In genomic region chr7:120256719-120257118, GRCh38 we compare ENCODE assay signal across 20 cellular contexts. TPM values are rescaled to one million over a fixed set of nuclear protein-coding genes. Genes with fewer than 3 reads are reported as not detected.
A peak's percentile ranks its signal among the peaks of the same experiment; 100 is the strongest.
DNase-seq lines count a peak whose midpoint lies in the region; ATAC-seq and TF ChIP-seq lines count a peak whose summit lies in the region.
"Had no signal": no experiment of that assay in that cellular context is flagged by ENCODE, and none has a peak within 500 bp of the region (broad histone marks: within the 10 kb centered on the region; RNA-seq: fewer than 3 reads in every experiment).

No MANE protein-coding gene starts in this region.

- no peak overlapping the region for H2AFZ ChIP-seq in H9 (ENCODE audit: low read length)

- no peak overlapping the region for H3K4me2 ChIP-seq in H9 (ENCODE audit: insufficient read depth, insufficient read length, low read length)
- H3K4me2 ChIP-seq in mesendoderm (ENCODE audit: low read length) = no peak overlapping the region

- H4K8ac ChIP-seq in H9 (replicated peaks; ENCODE audit: insufficient read length, low read depth, low read length) (no peak overlapping the region), mesendoderm (ENCODE audit: low read depth, low read length) (no peak overlapping the region)

- no peak overlapping the region for H3K14ac ChIP-seq in H9 (ENCODE audit: insufficient read depth, low read length)

- H3K23ac ChIP-seq in H9 (ENCODE audit: insufficient read length, low read depth, low read length) (no peak overlapping the region), mesendoderm (ENCODE audit: low read length) (no peak overlapping the region)

- H3K79me2 ChIP-seq in H9 (ENCODE audit: insufficient read depth, low read length) (no peaks in the 10 kb centered on the region), mesendoderm (ENCODE audit: control insufficient read depth, insufficient read depth, low read length) (no peaks in the 10 kb centered on the region)

- no peak overlapping the region for H2AK5ac ChIP-seq in H9 (ENCODE audit: insufficient read length, low read length)
- H2AK5ac ChIP-seq in mesendoderm (ENCODE audit: low read length) = no peak overlapping the region

- H2BK5ac ChIP-seq in H9 (ENCODE audit: insufficient read length, low read length) (no peak overlapping the region), mesendoderm (ENCODE audit: low read length) (no peak overlapping the region)

- peaks cover 17% of the 10 kb centered on the region for H3K9me3 ChIP-seq in H9 (ENCODE audit: control insufficient read depth, low read depth, low read length)
- H3K9me3 ChIP-seq: Caco-2 had no signal

- H3K4me3 ChIP-seq in mesendoderm (ENCODE audit: low read length) = no peak overlapping the region

- H3K9me3 Mint-ChIP-seq in H9 (peaks cover 32 to 38% of the 10 kb centered on the region in 2 experiments), WTC11 (peaks cover 43% of the 10 kb centered on the region)

- no peaks in the 10 kb centered on the region for H3K36me3 ChIP-seq in mesendoderm (ENCODE audit: control insufficient read depth, insufficient read depth, low read length)

- H3K79me1 ChIP-seq in H9 (ENCODE audit: insufficient read depth, low read depth, low read length, poor library complexity, severe bottlenecking) = no peaks in the 10 kb centered on the region
- no peaks in the 10 kb centered on the region for H3K79me1 ChIP-seq in mesendoderm (ENCODE audit: low read length)

- H3K56ac ChIP-seq in H9 (ENCODE audit: insufficient read length, low read depth, low read length) = no peak overlapping the region
- H3K56ac ChIP-seq in mesendoderm (ENCODE audit: low read length) = no peak overlapping the region

- DNase-seq in H9 (no peak), NCI-H526 (lab: John Stamatoyannopoulos, UW) (peak; percentile 41 to 59), WTC11 (ENCODE audit: low spot score) (no peak), mesendoderm (peak; percentile 10), germinal center (ENCODE audit: low spot score) (no peak), GF-D8 (lab: John Stamatoyannopoulos, UW) (no peak), NCI-H187 treated with DMSO at 0.1 percent for 48 hours (lab: John Stamatoyannopoulos, UW) (no peak)
- no peak for DNase-seq in activated CD4-positive, CD25-positive, alpha-beta regulatory T cell (lab: John Stamatoyannopoulos, UW)
- DNase-seq: C1 segment of cervical spinal cord; Caco-2; CD4-positive, CD25-positive, alpha-beta regulatory T cell; CD8-positive, alpha-beta T cell; DMS153; DND-41; GDM1; GOT3; H7 had no signal

- peak overlapping the region in 2 of 3 experiments; percentile 46 to 54; a peak in 4 of 7 replicates for H3K27ac Mint-ChIP-seq in H9
- H3K27ac Mint-ChIP-seq in WTC11 = peak overlapping the region; percentile 59
- H3K27ac Mint-ChIP-seq: CD4-positive, CD25-positive, alpha-beta regulatory T cell; CD8-positive, alpha-beta T cell had no signal

- H4K20me1 ChIP-seq in H9 (ENCODE audit: control insufficient read depth, insufficient read depth, insufficient read length) = no peaks in the 10 kb centered on the region

- H3K18ac ChIP-seq in H9 (ENCODE audit: insufficient read length, low read depth, low read length) (no peak overlapping the region), mesendoderm (ENCODE audit: low read length) (no peak overlapping the region)

- no peak overlapping the region for H3K4me3 Mint-ChIP-seq in H9
- H3K4me3 Mint-ChIP-seq in WTC11 = no peak overlapping the region
- H3K4me3 Mint-ChIP-seq: CD4-positive, CD25-positive, alpha-beta regulatory T cell; CD8-positive, alpha-beta T cell had no signal

- H3K4me1 ChIP-seq in H9 (ENCODE audit: insufficient read depth, low read length) (0 out of 2 replicates have a peak, but pooled peaks cover 3% of the 10 kb centered on the region), mesendoderm (ENCODE audit: control insufficient read depth, low read depth, low read length) (no peaks in the 10 kb centered on the region)
- H3K4me1 ChIP-seq: Caco-2 had no signal

- H3K36me3 Mint-ChIP-seq in H9 (ENCODE audit: insufficient read depth in 1 of 3, low read depth in 3 of 3) = peaks cover 31 to 42% (median 31%) of the 10 kb centered on the region in 3 experiments
- H3K36me3 Mint-ChIP-seq in WTC11 = peaks cover 42% of the 10 kb centered on the region
- H3K36me3 Mint-ChIP-seq: CD4-positive, CD25-positive, alpha-beta regulatory T cell; CD8-positive, alpha-beta T cell had no signal

- no peak overlapping the region for H3T11ph ChIP-seq in H9 (ENCODE audit: low read length)

- H2BK15ac ChIP-seq in H9 (ENCODE audit: low read depth, low read length) (no peak overlapping the region), mesendoderm (replicated peaks; ENCODE audit: low read depth) (no peak overlapping the region)

- no peak overlapping the region for H4K91ac ChIP-seq in H9 (ENCODE audit: insufficient read length, low read depth, low read length)

- TF ChIP-seq CTCF in H9 (conservative IDR thresholded peaks at IDR 0.05) (no peak), WTC11 (IDR thresholded peaks at IDR 0.05) (no peak)

- POLR2A ChIA-PET in WTC11 (lab: Charles Lee) = no interaction called here

- peaks cover 11 to 16% of the 10 kb centered on the region in 2 experiments for H3K4me1 Mint-ChIP-seq in H9
- H3K4me1 Mint-ChIP-seq in WTC11 = peaks cover 12% of the 10 kb centered on the region
- H3K4me1 Mint-ChIP-seq: CD4-positive, CD25-positive, alpha-beta regulatory T cell had no signal

- H4K5ac ChIP-seq in H9 (ENCODE audit: insufficient read length, low read depth, low read length) = no peak overlapping the region
- no peak overlapping the region for H4K5ac ChIP-seq in mesendoderm (ENCODE audit: low read length)

- H3K4ac ChIP-seq in H9 (ENCODE audit: low read depth, low read length) (no peak overlapping the region), mesendoderm (ENCODE audit: low read depth, low read length) (no peak overlapping the region)

- no peaks in the 10 kb centered on the region for H3K23me2 ChIP-seq in H9 (ENCODE audit: insufficient read length, low read depth, low read length, poor library complexity, severe bottlenecking)

- no peak overlapping the region for H2BK20ac ChIP-seq in H9 (ENCODE audit: low read depth, low read length, poor library complexity, severe bottlenecking)

- H3K27me3 Mint-ChIP-seq in H9 (ENCODE audit: low read depth) = no peaks in the 10 kb centered on the region
- no peaks in the 10 kb centered on the region for H3K27me3 Mint-ChIP-seq in WTC11 (ENCODE audit: low read depth)
- H3K27me3 Mint-ChIP-seq: CD4-positive, CD25-positive, alpha-beta regulatory T cell had no signal

- CTCF ChIA-PET in WTC11 (lab: Charles Lee) = no interaction called here

- H2BK120ac ChIP-seq in H9 (ENCODE audit: low read depth, low read length, poor library complexity, severe bottlenecking) (no peak overlapping the region), mesendoderm (ENCODE audit: low read depth, low read length) (no peak overlapping the region)

- H3K27ac ChIP-seq in H9 (ENCODE audit: insufficient read length, low read depth, low read length) = no peak overlapping the region
- H3K27ac ChIP-seq in mesendoderm (ENCODE audit: low read depth, low read length) = no peak overlapping the region

- peak; percentile 65 for ATAC-seq in WTC11
- ATAC-seq: CD8-positive, alpha-beta T cell; HCT116 had no signal

- H3K9ac ChIP-seq in H9 (ENCODE audit: extremely low read depth, insufficient read length, low read length) = no peak overlapping the region
- no peak overlapping the region for H3K9ac ChIP-seq in mesendoderm (ENCODE audit: low read length)

- no peak overlapping the region for H2BK12ac ChIP-seq in H9 (ENCODE audit: insufficient read length, low read depth, low read length)

- no peaks in the 10 kb centered on the region for H3K27me3 ChIP-seq in H9 (ENCODE audit: insufficient read depth, low read length)
- H3K27me3 ChIP-seq in mesendoderm (ENCODE audit: insufficient read depth, low read length, poor library complexity) = no peaks in the 10 kb centered on the region

TF ChIP-seq in WTC11, 78 proteins besides CTCF, POLR2A, EP300 and RAD21 (continues in another document):
- TF ChIP-seq ZNF423 (CRISPR knock-in tag; IDR thresholded peaks at IDR 0.05) (no peak), JUN (CRISPR knock-in tag; IDR thresholded peaks at IDR 0.05) (no peak), AFF4 (CRISPR knock-in tag; IDR thresholded peaks at IDR 0.05; ENCODE audit: borderline replicate concordance) (no peak), OVOL2 (CRISPR knock-in tag; IDR thresholded peaks at IDR 0.05; ENCODE audit: borderline replicate concordance) (no peak)

RNA-seq across cellular contexts. Expression of gene KCND2, which starts 16.3 kb away (rescaled TPM):
- total RNA-seq in H9 (2021) (6.4 TPM in 2 replicates), WTC11 (2021) (4.6 to 6.7 TPM (median 6.2 TPM) in 3 replicates)
- 2.4 TPM for polyA plus RNA-seq in mesendoderm (2013, experiment 1 of 2)
- polyA plus RNA-seq in mesendoderm (2013, experiment 2 of 2) = 2.7 TPM
- total RNA-seq: A673; Caco-2; CD4-positive, CD25-positive, alpha-beta regulatory T cell; CD8-positive, alpha-beta T cell had no signal
- polyA plus RNA-seq: BJ; CD4-positive, CD25-positive, alpha-beta regulatory T cell had no signal

Comparison
In these comparisons a context has a peak if more than half of its experiments do, and no peak if none do; other contexts are left out.
1. DNase-seq: peak in NCI-H526 (2 of 2) and mesendoderm (single experiment); none in H9 (single experiment), WTC11 (single experiment), germinal center (single experiment), GF-D8 (single experiment), activated CD4-positive, CD25-positive, alpha-beta regulatory T cell (0 of 4) and NCI-H187 treated with DMSO at 0.1 percent for 48 hours (single experiment).